ENCODE assay signal across 20 cellular contexts in genomic region chr3:122080188-122080587, GRCh38. TPM values are rescaled to one million over a fixed set of nuclear protein-coding genes. Genes with fewer than 3 reads are reported as not detected.
"Had no signal": no experiment of that assay in that cellular context is flagged by ENCODE, and none has a peak within 500 bp of the region (broad histone marks: within the 10 kb centered on the region; RNA-seq: fewer than 3 reads in every experiment).

No MANE protein-coding gene starts in this region.

- H3K36me3 ChIP-seq: cardiac muscle cell, heart left ventricle, right lobe of liver, upper lobe of left lung, WERI-Rb-1 had no signal

- H3K9me3 Mint-ChIP-seq: activated naive CD4-positive, alpha-beta T cell treated with anti-CD3 and anti-CD28 coated beads for 36 hours; activated T-helper 1 cell treated with anti-CD3 and anti-CD28 coated beads, Interleukin-12 subunit alpha, Interleukin-12 subunit beta, Interleukin-2, Interleukin-4 antibody, amounts not matched to agents 30 ng/mL and 10 ng/mL and 1 ng/mL, durations not matched to agents 14 hours and 24 hours and 36 hours had no signal

- FAIRE-seq: colon, frontal cortex, islet of Langerhans had no signal

- DNase-seq: activated CD4-positive, alpha-beta T cell treated with anti-CD3 and anti-CD28 coated beads for 48 hours; activated naive CD4-positive, alpha-beta T cell treated with anti-CD3 and anti-CD28 coated beads for 36 hours; effector CD4-positive, alpha-beta T cell; heart left ventricle; naive thymus-derived CD4-positive, alpha-beta T cell; psoas muscle; right lobe of liver; stimulated activated naive CD4-positive, alpha-beta T cell; SW 1271; T1000; upper lobe of left lung; WERI-Rb-1 had no signal

- H3K9me3 ChIP-seq: heart left ventricle, psoas muscle, right lobe of liver, upper lobe of left lung had no signal

- H3K27me3 ChIP-seq: cardiac muscle cell, heart left ventricle, right lobe of liver, upper lobe of left lung had no signal

- ATAC-seq: heart left ventricle; naive thymus-derived CD4-positive, alpha-beta T cell; psoas muscle; right lobe of liver had no signal

- H3K4me3 Mint-ChIP-seq: activated naive CD4-positive, alpha-beta T cell treated with anti-CD3 and anti-CD28 coated beads for 36 hours; naive thymus-derived CD4-positive, alpha-beta T cell had no signal

- H3K27ac Mint-ChIP-seq: activated naive CD4-positive, alpha-beta T cell treated with anti-CD3 and anti-CD28 coated beads for 36 hours had no signal

- H3K36me3 Mint-ChIP-seq: naive thymus-derived CD4-positive, alpha-beta T cell had no signal

- H3K27ac ChIP-seq: cardiac muscle cell, heart left ventricle, psoas muscle, right lobe of liver, upper lobe of left lung, WERI-Rb-1 had no signal

- H3K4me3 ChIP-seq: cardiac muscle cell, heart left ventricle, psoas muscle, right lobe of liver, upper lobe of left lung had no signal

- H3K4me1 ChIP-seq: psoas muscle had no signal

RNA-seq across cellular contexts. Expression of gene CD86, which starts 25.0 kb away (rescaled TPM):
- total RNA-seq: activated naive CD4-positive, alpha-beta T cell treated with anti-CD3 and anti-CD28 coated beads for 36 hours; cardiac muscle cell; lung microvascular endothelial cell had no signal
- polyA plus RNA-seq: cardiac muscle cell had no signal

RNA-seq across cellular contexts. Expression of gene ILDR1, which starts 58.1 kb away (rescaled TPM):
- total RNA-seq: activated naive CD4-positive, alpha-beta T cell treated with anti-CD3 and anti-CD28 coated beads for 36 hours; frontal cortex; lung microvascular endothelial cell; omental fat pad; psoas muscle; temporal lobe had no signal
- polyA plus RNA-seq: cardiac muscle cell; heart left ventricle; naive thymus-derived CD4-positive, alpha-beta T cell; psoas muscle had no signal
